ENCODE assay signal across 7 cellular contexts in genomic region chr10:74511051-74511450, GRCh38.
"Had no signal": no experiment of that assay in that cellular context is flagged by ENCODE, and none has a peak within 500 bp of the region (broad histone marks: within the 10 kb centered on the region; RNA-seq: fewer than 3 reads in every experiment).

No MANE protein-coding gene starts in this region.

- H3K36me3 ChIP-seq: HAP-1 had no signal

- H3K9ac ChIP-seq: GM23248 had no signal

- H3K27ac ChIP-seq: GM23248, HL-60 had no signal

- H3K4me3 ChIP-seq: GM23248, HAP-1 had no signal

- FAIRE-seq: HepG2 had no signal

- H2AFZ ChIP-seq: GM23248 had no signal

- H3K4me1 ChIP-seq: HAP-1 had no signal

- DNase-seq: GM23248, GOT3, KG1 had no signal

- ATAC-seq: HCT116, HepG2 had no signal
